ENCODE assay signal across 8 cellular contexts in the genomic region with DNA sequence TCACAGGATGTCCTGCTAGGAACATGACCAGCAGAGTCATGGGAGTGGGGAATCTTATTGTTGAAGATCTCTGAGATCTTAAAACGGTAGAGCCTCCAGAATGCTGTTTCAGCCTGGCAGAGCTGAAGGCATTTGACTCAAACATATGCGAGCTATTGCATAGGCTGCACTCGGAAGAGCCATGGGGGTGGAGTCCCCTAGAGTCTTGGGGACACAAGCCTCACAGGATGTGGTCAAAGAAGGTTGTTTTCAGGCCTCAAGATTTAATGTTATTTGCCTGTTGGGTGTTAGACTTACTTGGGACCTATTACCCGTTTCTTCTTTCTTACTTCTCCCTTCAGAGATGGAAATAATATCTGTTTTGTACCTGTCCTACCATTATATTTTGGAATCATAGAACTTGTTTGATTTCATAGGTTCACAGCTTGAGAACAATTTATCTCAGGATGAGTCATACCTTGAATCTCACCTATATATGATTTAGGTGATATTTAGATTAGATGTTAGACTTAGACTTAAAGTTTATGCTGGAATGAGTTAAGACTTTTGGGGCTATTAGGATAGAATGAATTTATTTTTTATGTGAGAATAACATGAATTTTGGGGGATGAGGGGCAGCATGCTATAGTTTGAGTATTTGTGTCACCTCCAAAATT.
A peak's percentile ranks its signal among the peaks of the same experiment; 100 is the strongest.
DNase-seq lines count a peak whose midpoint lies in the region; ATAC-seq and TF ChIP-seq lines count a peak whose summit lies in the region.

No MANE protein-coding gene starts in this region.

- no peaks in the 10 kb centered on the region for H3K4me1 ChIP-seq in prostate gland (replicated peaks)

- H3K27me3 ChIP-seq in prostate gland (replicated peaks; ENCODE audit: insufficient read depth) = no peaks in the 10 kb centered on the region

- DNase-seq in stimulated activated CD4-positive, alpha-beta T cell treated with anti-CD3 and anti-CD28 coated beads, Interleukin-15, amount 100 ng/mL, for 24 hours = peak; percentile 41
- DNase-seq in stimulated activated CD4-positive, alpha-beta T cell treated with anti-CD3 and anti-CD28 coated beads, Interleukin-12 subunit alpha, Interleukin-12 subunit beta, amount 100 ng/mL, for 4 hours = no peak
- peak; percentile 88 for DNase-seq in activated CD4-positive, alpha-beta T cell treated with anti-CD3 and anti-CD28 coated beads, Interleukin-2, amount 10 ng/mL, durations not matched to agents 24 days and 14 days
- DNase-seq in SW 1271 (lab: John Stamatoyannopoulos, UW) (no peak), globus pallidus (ENCODE audit: low spot score) (no peak), prostate gland (ENCODE audit: low spot score) (no peak)

- intact Hi-C loops in activated CD4-positive, alpha-beta T cell treated with anti-CD3 and anti-CD28 coated beads, Interleukin-2, amount 10 ng/mL, durations not matched to agents 24 days and 14 days (cut with micrococcal nuclease) = loop anchor here (1.0 to 2.0 kb wide), 4 partner anchors 18 to 172 kb away; no protein-coding TSS in a partner anchor
- intact Hi-C loops in prostate gland (cut with DNase I) = no loop called here

- ATAC-seq in HG03097 (IDR thresholded peaks at IDR 0.05; ENCODE audit: low FRiP score, unreplicated experiment) = peak; percentile 95

- H3K4me1 Mint-ChIP-seq in activated CD4-positive, alpha-beta T cell treated with anti-CD3 and anti-CD28 coated beads, Interleukin-2, amount 10 ng/mL, durations not matched to agents 24 days and 14 days = peaks cover 29% of the 10 kb centered on the region

- H3K4me3 ChIP-seq in skin epidermis (no peak overlapping the region), prostate gland (no peak overlapping the region)

- no peaks in the 10 kb centered on the region for H3K27me3 Mint-ChIP-seq in activated CD4-positive, alpha-beta T cell treated with anti-CD3 and anti-CD28 coated beads, Interleukin-2, amount 10 ng/mL, durations not matched to agents 24 days and 14 days

- H3K36me3 Mint-ChIP-seq in activated CD4-positive, alpha-beta T cell treated with anti-CD3 and anti-CD28 coated beads, Interleukin-2, amount 10 ng/mL, durations not matched to agents 24 days and 14 days (ENCODE audit: low read depth) = peaks cover 5% of the 10 kb centered on the region

- TF ChIP-seq CTCF in prostate gland (IDR thresholded peaks at IDR 0.05) = no peak

- TF ChIP-seq POLR2A in prostate gland (IDR thresholded peaks at IDR 0.05) = no peak

- WGBS in prostate gland = 64% methylated on average over 4 of the region's 4 CpGs

- no peaks in the 10 kb centered on the region for H3K9me3 ChIP-seq in prostate gland

- H3K27ac ChIP-seq in skin epidermis = peak overlapping the region in 11 of 21 experiments; percentile 1 to 86 (median 63)
- no peak overlapping the region for H3K27ac ChIP-seq in prostate gland

- H3K27ac Mint-ChIP-seq in activated CD4-positive, alpha-beta T cell treated with anti-CD3 and anti-CD28 coated beads, Interleukin-2, amount 10 ng/mL, durations not matched to agents 24 days and 14 days = peak overlapping the region; percentile 78

- peak overlapping the region; percentile 67 for H3K4me3 Mint-ChIP-seq in activated CD4-positive, alpha-beta T cell treated with anti-CD3 and anti-CD28 coated beads, Interleukin-2, amount 10 ng/mL, durations not matched to agents 24 days and 14 days

- H3K36me3 ChIP-seq in prostate gland = no peaks in the 10 kb centered on the region

- peaks cover 7% of the 10 kb centered on the region for H3K9me3 Mint-ChIP-seq in activated CD4-positive, alpha-beta T cell treated with anti-CD3 and anti-CD28 coated beads, Interleukin-2, amount 10 ng/mL, durations not matched to agents 24 days and 14 days

Comparison
In these comparisons a context has a peak if more than half of its experiments do, and no peak if none do; other contexts are left out.
1. DNase-seq: peak in stimulated activated CD4-positive, alpha-beta T cell treated with anti-CD3 and anti-CD28 coated beads, Interleukin-15, amount 100 ng/mL, for 24 hours (single experiment) and activated CD4-positive, alpha-beta T cell treated with anti-CD3 and anti-CD28 coated beads, Interleukin-2, amount 10 ng/mL, durations not matched to agents 24 days and 14 days (single experiment); none in stimulated activated CD4-positive, alpha-beta T cell treated with anti-CD3 and anti-CD28 coated beads, Interleukin-12 subunit alpha, Interleukin-12 subunit beta, amount 100 ng/mL, for 4 hours (single experiment), SW 1271 (0 of 2), globus pallidus (single experiment) and prostate gland (single experiment).
2. H3K27ac ChIP-seq: peak in skin epidermis (11 of 21); none in prostate gland (0 of 2).